8 cellular contexts compared by ENCODE assay signal in genomic region chr7:151249732-151250072, GRCh38. TPM values are rescaled to one million over a fixed set of nuclear protein-coding genes. Genes with fewer than 3 reads are reported as not detected.
A peak's percentile ranks its signal among the peaks of the same experiment; 100 is the strongest.
DNase-seq lines count a peak whose midpoint lies in the region; ATAC-seq and TF ChIP-seq lines count a peak whose summit lies in the region.

No MANE protein-coding gene starts in this region.

- H3K4me3 ChIP-seq in SJCRH30 (peak overlapping the region; percentile 86), heart left ventricle (peak overlapping the region in 11 of 12 donors; percentile 14 to 88 (median 77)), psoas muscle (peak overlapping the region; percentile 88), BE2C (ENCODE audit: low read depth, low read length) (no peak overlapping the region)

- peaks cover 28% of the 10 kb centered on the region for H3K4me1 Mint-ChIP-seq in Calu3 (ENCODE audit: low read depth, unreplicated experiment)

- DNase-seq in Calu3 (no peak), SJCRH30 (peak; percentile 94 to 95), heart left ventricle (peak; percentile 71 to 90 (median 83)), psoas muscle (peak; percentile 64 to 81), Kasumi-1 (lab: John Stamatoyannopoulos, UW) (no peak), UCSD-AML1 (lab: John Stamatoyannopoulos, UW; ENCODE audit: unreplicated experiment) (no peak), SIG-M5 (lab: John Stamatoyannopoulos, UW) (no peak), BE2C (no peak)

- ATAC-seq in heart left ventricle (peak; percentile 40 to 68 (median 55)), psoas muscle (peak; percentile 54 to 57 (median 56))

- H3K4me1 ChIP-seq in SJCRH30, result peaks cover 25% of the 10 kb centered on the region
- H3K4me1 ChIP-seq in heart left ventricle, result peaks cover 4 to 92% (median 64%) of the 10 kb centered on the region in 12 donors
- peaks cover 48% of the 10 kb centered on the region for H3K4me1 ChIP-seq in psoas muscle
- H3K4me1 ChIP-seq in BE2C, result peaks cover 9% of the 10 kb centered on the region

- H3K27ac Mint-ChIP-seq in Calu3 (ENCODE audit: unreplicated experiment), result no peak overlapping the region

- peak overlapping the region; percentile 69 for H3K4me3 Mint-ChIP-seq in Calu3 (ENCODE audit: low read depth, unreplicated experiment)

- CTCF ChIA-PET in Calu3 (lab: Charles Lee), result interaction anchor here (0.6 to 0.7 kb wide), 2 partner anchors 65 to 187 kb away, joined by 3 to 8 read pairs; no protein-coding TSS in a partner anchor

- BruUV-seq in Calu3 (replicated peaks; lab: Mats Ljungman, UMichigan), result no TSS peak

- H3K36me3 Mint-ChIP-seq in Calu3 (ENCODE audit: insufficient read depth, unreplicated experiment), result peaks cover 18% of the 10 kb centered on the region

- H3K36me3 ChIP-seq in SJCRH30 (peaks cover 4% of the 10 kb centered on the region), heart left ventricle (no peaks in the 10 kb centered on the region), psoas muscle (ENCODE audit: insufficient read depth in 1 of 2, low read depth in 1 of 2) (no peaks in the 10 kb centered on the region), BE2C (no peaks in the 10 kb centered on the region)

- no peak for TF ChIP-seq POLR2A in heart left ventricle (IDR thresholded peaks at IDR 0.05)

- TF ChIP-seq CTCF in Calu3 (IDR thresholded peaks at IDR 0.05; ENCODE audit: unreplicated experiment) (no peak), heart left ventricle (IDR thresholded peaks at IDR 0.05) (no peak), psoas muscle (IDR thresholded peaks at IDR 0.05) (no peak), BE2C (IDR thresholded peaks at IDR 0.05; ENCODE audit: low read depth, low read length) (no peak)

- no peaks in the 10 kb centered on the region for H3K9me3 ChIP-seq in SJCRH30 (replicated peaks)
- no peaks in the 10 kb centered on the region for H3K9me3 ChIP-seq in heart left ventricle
- no peaks in the 10 kb centered on the region for H3K9me3 ChIP-seq in psoas muscle
- H3K9me3 ChIP-seq in BE2C, result no peaks in the 10 kb centered on the region

- H3K27me3 ChIP-seq in SJCRH30, result no peaks in the 10 kb centered on the region
- peaks cover 0 to 60% (median 5%) of the 10 kb centered on the region in 9 donors for H3K27me3 ChIP-seq in heart left ventricle
- no peaks in the 10 kb centered on the region for H3K27me3 ChIP-seq in psoas muscle (ENCODE audit: insufficient read depth in 3 of 3, low read length in 2 of 3)
- H3K27me3 ChIP-seq in BE2C, result peaks cover 4% of the 10 kb centered on the region

- H3K9me3 Mint-ChIP-seq in Calu3 (ENCODE audit: low read depth, unreplicated experiment), result no peaks in the 10 kb centered on the region

- peaks cover 95% of the 10 kb centered on the region for H3K27me3 Mint-ChIP-seq in Calu3 (ENCODE audit: unreplicated experiment)

- 0 to 16% (median 13%) methylated on average over 4 to 5 of the region's 5 CpGs for WGBS in heart left ventricle, 4 donors
- WGBS in psoas muscle, 3 donors, result 6 to 16% (median 7%) methylated on average over 4 to 5 of the region's 5 CpGs

- intact Hi-C loops in Calu3 (cut with micrococcal nuclease; ENCODE audit: unreplicated experiment) (loop anchor here (5.0 kb wide), 1 partner anchor 53 kb away; no protein-coding TSS in a partner anchor), heart left ventricle (cut with DNase I) (loop anchor here in 9 of 10 donors (2.0 to 10.0 kb wide), 5 partner anchors 53 to 127 kb away; no protein-coding TSS in a partner anchor), psoas muscle (cut with DNase I) (loop anchor here in 1 of 2 donors (5.0 kb wide), 2 partner anchors 53 to 127 kb away; no protein-coding TSS in a partner anchor)

- peak overlapping the region; percentile 99 for H3K27ac ChIP-seq in SJCRH30
- peak overlapping the region; percentile 86 to 100 (median 97) for H3K27ac ChIP-seq in heart left ventricle
- H3K27ac ChIP-seq in psoas muscle, result peak overlapping the region; percentile 100

RNA-seq across cellular contexts. Expression of gene SMARCD3, which starts 1.2 kb away (rescaled TPM):
- total RNA-seq in Calu3 (2022) (2.3 and 4.1 TPM in 2 replicates), heart left ventricle (100 to 1,000 TPM in 2 of 9 donors, 10 to 100 TPM in 7; 59.7 to 108 (median 92.2) TPM), psoas muscle (100 to 1,000 TPM in 3 of 4 donors, 10 to 100 TPM in 1; 92.5 to 138 (median 108) TPM)
- total RNA-seq in SJCRH30 (2014; rRNA removed; shearing (Covaris generic)), result 91.8 and 106 TPM in 2 replicates
- polyA plus RNA-seq in heart left ventricle (100 to 1,000 TPM in 1 of 2 donors, 10 to 100 TPM in 1; 61.1 to 100 TPM), psoas muscle (10 to 100 TPM; 38.3 to 75.8 (median 58.5) TPM)
- polyA plus RNA-seq in BE2C (2012; ENCODE audit: insufficient read depth, insufficient read length, low read depth), result 30.0 TPM

RNA-seq across cellular contexts. Expression of gene CHPF2, which starts 17.4 kb away (rescaled TPM):
- total RNA-seq in Calu3 (2022) (48.1 and 51.3 TPM in 2 replicates), heart left ventricle (10 to 100 TPM; 16.6 to 31.9 (median 18.3) TPM), psoas muscle (10 to 100 TPM in 3 of 4 donors, 1 to 10 TPM in 1; 8.8 to 19.8 (median 11.4) TPM)
- 27.7 and 28.2 TPM in 2 replicates for total RNA-seq in SJCRH30 (2014; rRNA removed; shearing (Covaris generic))
- polyA plus RNA-seq in heart left ventricle (10 to 100 TPM; 11.4 to 26.4 TPM), psoas muscle (10 to 100 TPM in 1 of 3 donors, 1 to 10 TPM in 2; 5.3 to 19.2 (median 8.0) TPM)
- 37.1 TPM for polyA plus RNA-seq in BE2C (2012; ENCODE audit: insufficient read depth, insufficient read length, low read depth)

RNA-seq across cellular contexts. Expression of gene ABCF2, which starts 22.7 kb away (rescaled TPM):
- 43.0 and 49.7 TPM in 2 replicates for total RNA-seq in Calu3 (2022)
- 77.6 and 77.7 TPM in 2 replicates for total RNA-seq in SJCRH30 (2014; rRNA removed; shearing (Covaris generic))
- 10 to 100 TPM; 23.7 to 48.8 (median 33.0) TPM for total RNA-seq in heart left ventricle
- 10 to 100 TPM; 15.9 to 58.4 TPM for polyA plus RNA-seq in heart left ventricle
- total RNA-seq in psoas muscle, result 10 to 100 TPM; 35.7 to 66.7 (median 57.5) TPM
- polyA plus RNA-seq in psoas muscle, result 10 to 100 TPM; 49.8 to 94.0 (median 66.3) TPM
- 64.7 TPM for polyA plus RNA-seq in BE2C (2012; ENCODE audit: insufficient read depth, insufficient read length, low read depth)

RNA-seq across cellular contexts. Expression of gene H2BK1, which starts 39.4 kb away (rescaled TPM):
- not detected in 2 replicates for total RNA-seq in Calu3 (2022)
- not detected in 2 replicates for total RNA-seq in SJCRH30 (2014; rRNA removed; shearing (Covaris generic))
- not detected for total RNA-seq in heart left ventricle
- not detected for polyA plus RNA-seq in heart left ventricle
- total RNA-seq in psoas muscle, result under 1 TPM in 1 of 4 donors, not detected in 3; 0.83 TPM
- not detected for polyA plus RNA-seq in psoas muscle
- polyA plus RNA-seq in BE2C (2012; ENCODE audit: insufficient read depth, insufficient read length, low read depth), result not detected

Comparison
In these comparisons a context has a peak if more than half of its experiments do, and no peak if none do; other contexts are left out.
1. DNase-seq: peak in SJCRH30 (2 of 2), heart left ventricle (5 of 5) and psoas muscle (2 of 2); none in Calu3 (single experiment), Kasumi-1 (0 of 2), UCSD-AML1 (single experiment), SIG-M5 (single experiment) and BE2C (single experiment).
2. RNA of gene SMARCD3, which starts 1.2 kb away (total RNA-seq): 92.5 to 138 TPM in psoas muscle, 91.8 to 106 TPM in SJCRH30 and 59.7 to 108 TPM in heart left ventricle; 2.3 to 4.1 TPM in Calu3; every median in the first group is over 10 times any median in the second.
3. Peak in every context shown above with its lines, with median percentiles within 50 percentile points of each other: H3K27ac ChIP-seq.